ENCODE assay signal across 8 cellular contexts in the genomic region with DNA sequence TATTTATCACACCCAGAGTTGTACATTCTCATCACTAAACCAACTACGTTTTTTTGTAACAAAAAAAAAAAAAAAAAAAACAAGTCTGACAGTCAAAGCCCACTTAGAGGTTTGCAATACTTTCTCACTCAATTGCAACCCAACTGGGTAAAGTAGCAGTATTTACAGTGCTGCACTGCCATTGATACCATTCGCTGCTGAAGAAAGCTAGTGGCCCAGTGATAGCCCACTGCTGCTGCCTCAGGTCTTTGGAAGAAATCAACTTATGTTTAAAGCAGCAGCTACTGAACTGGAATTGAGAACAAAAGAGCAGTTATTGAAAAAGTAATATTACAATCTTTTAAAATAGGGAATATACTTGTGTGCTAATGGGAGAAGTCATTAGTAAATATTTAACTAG. TPM values are rescaled to one million over a fixed set of nuclear protein-coding genes. Genes with fewer than 3 reads are reported as not detected.
DNase-seq lines count a peak whose midpoint lies in the region; ATAC-seq and TF ChIP-seq lines count a peak whose summit lies in the region.

No MANE protein-coding gene starts in this region.

- peak overlapping the region; percentile 99 for H3K27ac ChIP-seq in 22Rv1
- peak overlapping the region; percentile 97 for H3K27ac ChIP-seq in HUES48 (ENCODE audit: low read depth, low read length)
- no peak overlapping the region for H3K27ac ChIP-seq in mesodermal cell (ENCODE audit: low read depth, low read length, severe bottlenecking)

- peaks cover 14% of the 10 kb centered on the region for H3K27me3 Mint-ChIP-seq in brain

- no peak for DNase-seq in kidney tubule cell (ENCODE audit: low spot score)
- no peak for DNase-seq in iPS-NIHi11 (ENCODE audit: low spot score)

- 0% methylated on average over 1 of the region's 2 CpGs; no CpG with 5 or more reads in 1 of the 2 experiments for WGBS in mesodermal cell (ENCODE audit: insufficient coverage in 2 of 2), 2 experiments

- peaks cover 70% of the 10 kb centered on the region for H3K4me1 Mint-ChIP-seq in brain

- H3K9me3 ChIP-seq in HUES48 (ENCODE audit: control insufficient read depth, insufficient read depth, low read length) = no peaks in the 10 kb centered on the region
- no peaks in the 10 kb centered on the region for H3K9me3 ChIP-seq in mesodermal cell (ENCODE audit: control insufficient read depth, low read length)

- peak overlapping the region; percentile 98 for H3K9ac ChIP-seq in HUES48 (ENCODE audit: low read depth, low read length)

- no peaks in the 10 kb centered on the region for H3K9me3 Mint-ChIP-seq in brain

- H3K4me1 ChIP-seq in HUES48 (ENCODE audit: control insufficient read depth, insufficient read depth, low read length) = peaks cover 23% of the 10 kb centered on the region
- peaks cover 20% of the 10 kb centered on the region for H3K4me1 ChIP-seq in mesodermal cell (ENCODE audit: control insufficient read depth, insufficient read depth, low read length, poor library complexity, severe bottlenecking)

- peak overlapping the region; percentile 91 to 99 (median 97) for H3K4me3 Mint-ChIP-seq in brain

- H3K27ac Mint-ChIP-seq in brain = peak overlapping the region; percentile 50 to 94 (median 70)

- ATAC-seq in HG02571 (IDR thresholded peaks at IDR 0.05; ENCODE audit: unreplicated experiment) = no peak
- no peak for ATAC-seq in HG02970 (IDR thresholded peaks at IDR 0.05; ENCODE audit: low FRiP score, unreplicated experiment)

- H3K4me3 ChIP-seq in HUES48 (ENCODE audit: low read depth, low read length) (peak overlapping the region; percentile 99), mesodermal cell (ENCODE audit: extremely low read depth, insufficient read depth, low read length, poor library complexity, severe bottlenecking) (peak overlapping the region; percentile 99)

- no peak for TF ChIP-seq CTCF in 22Rv1 (IDR thresholded peaks at IDR 0.05)
- no peak for TF ChIP-seq CTCF in brain (conservative IDR thresholded peaks at IDR 0.05)

- peaks cover 60% of the 10 kb centered on the region for H3K36me3 Mint-ChIP-seq in brain

- no peaks in the 10 kb centered on the region for H3K27me3 ChIP-seq in HUES48 (ENCODE audit: control insufficient read depth, insufficient read depth, low read length)

- peaks cover 59% of the 10 kb centered on the region for H3K36me3 ChIP-seq in HUES48 (ENCODE audit: control insufficient read depth, insufficient read depth, low read length)
- H3K36me3 ChIP-seq in mesodermal cell (ENCODE audit: control insufficient read depth, insufficient read depth, low read length) = peaks cover 57% of the 10 kb centered on the region

RNA-seq across cellular contexts. Expression of gene HNRNPU, which starts 2.7 kb away (rescaled TPM):
- polyA plus RNA-seq in brain (ENCODE audit: insufficient read depth, low read depth, low replicate concordance) = 461 TPM
- polyA plus RNA-seq in mesodermal cell (2013, experiment 1 of 2) = 230 TPM
- polyA plus RNA-seq in mesodermal cell (2013, experiment 2 of 2) = 271 TPM

RNA-seq across cellular contexts. Expression of gene COX20, which starts 26.2 kb away (rescaled TPM):
- polyA plus RNA-seq in brain (ENCODE audit: insufficient read depth, low read depth, low replicate concordance) = 32.3 TPM
- 11.3 TPM for polyA plus RNA-seq in mesodermal cell (2013, experiment 1 of 2)
- 18.2 TPM for polyA plus RNA-seq in mesodermal cell (2013, experiment 2 of 2)
